Comparison of ENCODE assay signal across 20 cellular contexts in the genomic region with DNA sequence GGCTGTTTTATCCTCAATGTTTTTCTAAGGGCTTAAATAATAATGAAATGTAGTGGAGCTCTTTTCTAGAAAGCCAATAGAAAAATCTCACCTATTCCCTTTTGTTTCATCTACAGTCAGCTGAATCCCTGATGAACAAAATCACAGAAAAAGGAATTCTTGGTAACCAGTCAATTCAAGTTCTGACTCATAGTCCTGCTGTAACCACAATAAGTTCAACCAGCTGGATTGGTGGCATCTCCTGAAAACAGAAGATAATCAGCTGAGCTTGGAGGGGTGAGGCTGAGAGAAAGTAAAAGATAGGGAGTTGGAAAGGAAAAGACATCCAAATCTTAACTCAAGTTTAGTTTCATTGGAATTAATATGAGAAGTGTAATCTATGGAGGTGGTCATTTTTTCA.
"Had no signal": no experiment of that assay in that cellular context is flagged by ENCODE, and none has a peak within 500 bp of the region (broad histone marks: within the 10 kb centered on the region; RNA-seq: fewer than 3 reads in every experiment).

No MANE protein-coding gene starts in this region.

- H3K36me3 ChIP-seq: esophagus muscularis mucosa, gastroesophageal sphincter, ovary, stomach, suprapubic skin, thyroid gland, uterus had no signal

- DNase-seq: cortex of kidney; dorsolateral prefrontal cortex; effector CD8-positive, alpha-beta T cell; glutamatergic neuron; immature natural killer cell; kidney; mucosa of descending colon; naive thymus-derived CD8-positive, alpha-beta T cell; ovary; right cardiac atrium; small intestine; stimulated activated CD4-positive, alpha-beta T cell treated with anti-CD3 and anti-CD28 coated beads, Interleukin-12 subunit alpha, Interleukin-12 subunit beta, amount 100 ng/mL, for 4 hours; stimulated activated naive CD4-positive, alpha-beta T cell; stomach; thyroid gland; uterus had no signal

- H3K4me1 Mint-ChIP-seq: immature natural killer cell; naive thymus-derived CD8-positive, alpha-beta T cell had no signal

- H3K4me3 Mint-ChIP-seq: immature natural killer cell; naive thymus-derived CD8-positive, alpha-beta T cell; type B pancreatic cell had no signal

- H3K4me3 ChIP-seq: dorsolateral prefrontal cortex, esophagus muscularis mucosa, gastroesophageal sphincter, mucosa of descending colon, ovary, stomach, suprapubic skin, thyroid gland, uterus had no signal

- H3K27ac Mint-ChIP-seq: immature natural killer cell; naive thymus-derived CD8-positive, alpha-beta T cell; type B pancreatic cell had no signal

- ATAC-seq: gastroesophageal sphincter; mucosa of descending colon; naive thymus-derived CD8-positive, alpha-beta T cell; right cardiac atrium had no signal

- H3K36me3 Mint-ChIP-seq: immature natural killer cell; naive thymus-derived CD8-positive, alpha-beta T cell; type B pancreatic cell had no signal

- H3K27me3 ChIP-seq: esophagus muscularis mucosa, gastroesophageal sphincter, ovary, stomach, suprapubic skin, thyroid gland, uterus had no signal

- FAIRE-seq: kidney, small intestine had no signal

- H3K4me1 ChIP-seq: esophagus muscularis mucosa, gastroesophageal sphincter, stomach, suprapubic skin, uterus had no signal

- H3K9me3 ChIP-seq: esophagus muscularis mucosa, gastroesophageal sphincter, mucosa of descending colon, ovary, stomach, suprapubic skin, thyroid gland, uterus had no signal

- H3K9me3 Mint-ChIP-seq: type B pancreatic cell had no signal

- H3K27me3 Mint-ChIP-seq: naive thymus-derived CD8-positive, alpha-beta T cell; type B pancreatic cell had no signal

- H3K27ac ChIP-seq: dorsolateral prefrontal cortex, esophagus muscularis mucosa, gastroesophageal sphincter, ovary, stomach, suprapubic skin, thyroid gland, uterus had no signal
